8 cellular contexts compared by ENCODE assay signal in genomic region chr20:5078399-5078958, GRCh38. TPM values are rescaled to one million over a fixed set of nuclear protein-coding genes. Genes with fewer than 3 reads are reported as not detected.
DNase-seq lines count a peak whose midpoint lies in the region; ATAC-seq and TF ChIP-seq lines count a peak whose summit lies in the region.

No MANE protein-coding gene starts in this region.

- TF ChIP-seq EP300 in stomach (IDR thresholded peaks at IDR 0.05) = no peak

- H3K27ac Mint-ChIP-seq in CD4-positive, alpha-beta memory T cell = peak overlapping the region; percentile 91 to 100 (median 98)
- H3K27ac Mint-ChIP-seq in activated B cell treated with CpG ODN at 0.5 μM for 24 hours = peak overlapping the region; percentile 92
- no peak overlapping the region for H3K27ac Mint-ChIP-seq in endothelial cell (ENCODE audit: unreplicated experiment)

- H3K36me3 Mint-ChIP-seq in CD4-positive, alpha-beta memory T cell = no peaks in the 10 kb centered on the region
- H3K36me3 Mint-ChIP-seq in activated B cell treated with CpG ODN at 0.5 μM for 24 hours (ENCODE audit: low read depth) (no peaks in the 10 kb centered on the region), endothelial cell (ENCODE audit: low read depth, unreplicated experiment) (peaks cover 3% of the 10 kb centered on the region)

- H3K4me3 ChIP-seq in CD4-positive, alpha-beta memory T cell (ENCODE audit: low read length in 2 of 2) = peak overlapping the region; percentile 44 to 59
- H3K4me3 ChIP-seq in choroid plexus epithelial cell (ENCODE audit: low read depth, low read length) (no peak overlapping the region), muscle layer of duodenum (ENCODE audit: low read depth in 1 of 2, low read length in 2 of 2) (peak overlapping the region; percentile 51 to 61), stomach (peak overlapping the region; percentile 11 to 40 (median 26))

- no peak for TF ChIP-seq POLR2A in stomach (IDR thresholded peaks at IDR 0.05)

- peak; percentile 75 to 89 (median 81) for DNase-seq in CD4-positive, alpha-beta memory T cell
- DNase-seq in HT1080 (ENCODE audit: low read depth) (peak; percentile 76), activated B cell treated with CpG ODN at 0.5 μM for 24 hours (peak; percentile 50), choroid plexus epithelial cell (ENCODE audit: low read depth) (peak; percentile 16), stomach (peak; percentile 75), endothelial cell (ENCODE audit: low spot score) (no peak)

- TF ChIP-seq CTCF in activated B cell treated with CpG ODN at 0.5 μM for 24 hours (IDR thresholded peaks at IDR 0.05) = no peak
- TF ChIP-seq CTCF in choroid plexus epithelial cell (conservative IDR thresholded peaks at IDR 0.05; ENCODE audit: low read depth, low read length) = no peak
- no peak for TF ChIP-seq CTCF in stomach (IDR thresholded peaks at IDR 0.05)
- no peak for TF ChIP-seq CTCF in endothelial cell (IDR thresholded peaks at IDR 0.05; ENCODE audit: unreplicated experiment)

- 16 to 26% (median 18%) methylated on average over 11 of the region's 11 CpGs for WGBS in stomach, 5 donors

- no peaks in the 10 kb centered on the region for H3K9me3 Mint-ChIP-seq in CD4-positive, alpha-beta memory T cell
- H3K9me3 Mint-ChIP-seq in activated B cell treated with CpG ODN at 0.5 μM for 24 hours (no peaks in the 10 kb centered on the region), endothelial cell (ENCODE audit: unreplicated experiment) (no peaks in the 10 kb centered on the region)

- POLR2A ChIA-PET in CD4-positive, alpha-beta memory T cell (lab: Charles Lee; ENCODE audit: partially characterized antibody) = interaction anchor here (1.0 to 2.7 kb wide), 8 partner anchors 10 to 264 kb away, joined by 3 to 15 read pairs (median 4); partner anchors contain the start of genes CDS2 and PCNA
- POLR2A ChIA-PET in activated B cell treated with CpG ODN at 0.5 μM for 24 hours (lab: Charles Lee) = interaction anchor here (0.8 to 3.1 kb wide), 3 partner anchors 11 to 91 kb away, joined by 3 to 14 read pairs (median 3); no protein-coding TSS in a partner anchor

- H3K27me3 ChIP-seq in CD4-positive, alpha-beta memory T cell (ENCODE audit: insufficient read depth, low read length) = no peaks in the 10 kb centered on the region
- H3K27me3 ChIP-seq in muscle layer of duodenum (ENCODE audit: low read depth, low read length) (no peaks in the 10 kb centered on the region), stomach (no peaks in the 10 kb centered on the region)

- H3K27me3 Mint-ChIP-seq in CD4-positive, alpha-beta memory T cell = no peaks in the 10 kb centered on the region
- H3K27me3 Mint-ChIP-seq in activated B cell treated with CpG ODN at 0.5 μM for 24 hours = no peaks in the 10 kb centered on the region
- peaks cover 8% of the 10 kb centered on the region for H3K27me3 Mint-ChIP-seq in endothelial cell (ENCODE audit: unreplicated experiment)

- intact Hi-C loops in CD4-positive, alpha-beta memory T cell (cut with micrococcal nuclease) = loop anchor here (1.0 kb wide), 3 partner anchors 21 to 48 kb away; no protein-coding TSS in a partner anchor
- intact Hi-C loops in activated B cell treated with CpG ODN at 0.5 μM for 24 hours (cut with micrococcal nuclease) (loop anchor here (1.0 to 2.0 kb wide), 8 partner anchors 12 to 264 kb away; partner anchors contain the start of gene SLC23A2), stomach (cut with DNase I; ENCODE audit: low total_unique reads) (no loop called here)

- H3K4me3 Mint-ChIP-seq in CD4-positive, alpha-beta memory T cell = peak overlapping the region; percentile 78 to 94 (median 84)
- H3K4me3 Mint-ChIP-seq in activated B cell treated with CpG ODN at 0.5 μM for 24 hours (peak overlapping the region; percentile 71), endothelial cell (ENCODE audit: unreplicated experiment) (no peak overlapping the region)

- CTCF ChIA-PET in CD4-positive, alpha-beta memory T cell (lab: Charles Lee; ENCODE audit: partially characterized antibody) = interaction anchor here (1.2 to 2.4 kb wide), 3 partner anchors 20 to 23 kb away, joined by 3 to 15 read pairs (median 10); no protein-coding TSS in a partner anchor
- CTCF ChIA-PET in activated B cell treated with CpG ODN at 0.5 μM for 24 hours (lab: Charles Lee) = interaction anchor here (0.8 to 1.3 kb wide), 3 partner anchors 22 to 122 kb away, joined by 3 to 4 read pairs (median 3); no protein-coding TSS in a partner anchor

- ATAC-seq in GM21367 (IDR thresholded peaks at IDR 0.05; ENCODE audit: unreplicated experiment) (peak; percentile 96), activated B cell treated with CpG ODN at 0.5 μM for 24 hours (ENCODE audit: low read depth) (peak; percentile 91)

- H3K4me1 ChIP-seq in CD4-positive, alpha-beta memory T cell (ENCODE audit: insufficient read depth, low read length) = peaks cover 27% of the 10 kb centered on the region
- H3K4me1 ChIP-seq in muscle layer of duodenum (ENCODE audit: control insufficient read depth in 1 of 2, insufficient read depth in 2 of 2, low read length in 2 of 2) (peaks cover 0 to 4% of the 10 kb centered on the region in 2 donors), stomach (peaks cover 3 to 36% (median 12%) of the 10 kb centered on the region in 4 donors)

- H3K27ac ChIP-seq in CD4-positive, alpha-beta memory T cell (ENCODE audit: low read depth, low read length) = peak overlapping the region; percentile 89
- H3K27ac ChIP-seq in muscle layer of duodenum (ENCODE audit: low read length) = peak overlapping the region; percentile 81
- H3K27ac ChIP-seq in stomach = peak overlapping the region; percentile 19 to 87 (median 80)

- no peaks in the 10 kb centered on the region for H3K9me3 ChIP-seq in CD4-positive, alpha-beta memory T cell (ENCODE audit: control insufficient read depth in 1 of 2, low read length in 2 of 2)
- H3K9me3 ChIP-seq in muscle layer of duodenum (ENCODE audit: control insufficient read depth in 1 of 2, low read length in 2 of 2) (no peaks in the 10 kb centered on the region), stomach (no peaks in the 10 kb centered on the region)

- peaks cover 15 to 31% (median 22%) of the 10 kb centered on the region in 4 donors for H3K4me1 Mint-ChIP-seq in CD4-positive, alpha-beta memory T cell
- H3K4me1 Mint-ChIP-seq in activated B cell treated with CpG ODN at 0.5 μM for 24 hours (peaks cover 55% of the 10 kb centered on the region), endothelial cell (ENCODE audit: unreplicated experiment) (peaks cover 6% of the 10 kb centered on the region)

- no peaks in the 10 kb centered on the region for H3K36me3 ChIP-seq in CD4-positive, alpha-beta memory T cell (ENCODE audit: insufficient read depth, low read length)
- no peaks in the 10 kb centered on the region for H3K36me3 ChIP-seq in muscle layer of duodenum (ENCODE audit: control insufficient read depth in 1 of 2, insufficient read depth in 2 of 2, low read length in 2 of 2)
- H3K36me3 ChIP-seq in stomach = no peaks in the 10 kb centered on the region

RNA-seq across cellular contexts. Expression of gene TMEM230, which starts 34.4 kb away (rescaled TPM):
- 10 to 100 TPM; 81.6 to 87.3 TPM for total RNA-seq in CD4-positive, alpha-beta memory T cell
- polyA plus RNA-seq in CD4-positive, alpha-beta memory T cell = 100 to 1,000 TPM; 215 to 248 TPM
- total RNA-seq in HT1080 (2014; rRNA removed; shearing (Covaris generic)) = 141 and 212 TPM in 2 replicates
- 242 and 274 TPM in 2 replicates for polyA plus RNA-seq in HT1080 (2015; cell fraction: cytosol; rRNA removed)
- polyA plus RNA-seq in HT1080 (2015; cell fraction: nucleus; rRNA removed) = 76.5 and 82.8 TPM in 2 replicates
- total RNA-seq in activated B cell treated with CpG ODN at 0.5 μM for 24 hours = 72.4 and 76.5 TPM in 2 replicates
- total RNA-seq in stomach = 100 to 1,000 TPM in 1 of 5 donors, 10 to 100 TPM in 4; 30.9 to 100 (median 46.7) TPM
- 100 to 1,000 TPM in 2 of 3 donors, 10 to 100 TPM in 1; 80.4 to 166 (median 151) TPM for polyA plus RNA-seq in stomach
- 62.2 TPM for total RNA-seq in endothelial cell (ENCODE audit: unreplicated experiment)

RNA-seq across cellular contexts. Expression of gene PCNA, which starts 41.3 kb away (rescaled TPM):
- total RNA-seq in CD4-positive, alpha-beta memory T cell = 10 to 100 TPM; 60.0 to 60.5 TPM
- 10 to 100 TPM; 68.8 to 71.9 TPM for polyA plus RNA-seq in CD4-positive, alpha-beta memory T cell
- total RNA-seq in HT1080 (2014; rRNA removed; shearing (Covaris generic)) = 364 and 457 TPM in 2 replicates
- polyA plus RNA-seq in HT1080 (2015; cell fraction: cytosol; rRNA removed) = 304 and 321 TPM in 2 replicates
- 268 and 325 TPM in 2 replicates for polyA plus RNA-seq in HT1080 (2015; cell fraction: nucleus; rRNA removed)
- total RNA-seq in activated B cell treated with CpG ODN at 0.5 μM for 24 hours (62.0 and 69.9 TPM in 2 replicates), stomach (10 to 100 TPM in 3 of 5 donors, 1 to 10 TPM in 1, under 1 TPM in 1; 0.87 to 77.5 (median 21.4) TPM), endothelial cell (ENCODE audit: unreplicated experiment) (77.1 TPM)
- 10 to 100 TPM; 77.9 to 82.3 (median 78.2) TPM for polyA plus RNA-seq in stomach

RNA-seq across cellular contexts. Expression of gene CDS2, which starts 48.3 kb away (rescaled TPM):
- 10 to 100 TPM; 59.4 to 59.8 TPM for total RNA-seq in CD4-positive, alpha-beta memory T cell
- 10 to 100 TPM; 53.7 to 57.0 TPM for polyA plus RNA-seq in CD4-positive, alpha-beta memory T cell
- 14.4 and 23.4 TPM in 2 replicates for total RNA-seq in HT1080 (2014; rRNA removed; shearing (Covaris generic))
- 20.8 and 28.3 TPM in 2 replicates for polyA plus RNA-seq in HT1080 (2015; cell fraction: cytosol; rRNA removed)
- 20.4 and 24.5 TPM in 2 replicates for polyA plus RNA-seq in HT1080 (2015; cell fraction: nucleus; rRNA removed)
- 32.4 and 37.4 TPM in 2 replicates for total RNA-seq in activated B cell treated with CpG ODN at 0.5 μM for 24 hours
- 10 to 100 TPM; 11.3 to 88.1 (median 47.9) TPM for total RNA-seq in stomach
- polyA plus RNA-seq in stomach = 1 to 10 TPM; 2.1 to 8.0 (median 5.4) TPM
- 130 TPM for total RNA-seq in endothelial cell (ENCODE audit: unreplicated experiment)
